In the genomic region with DNA sequence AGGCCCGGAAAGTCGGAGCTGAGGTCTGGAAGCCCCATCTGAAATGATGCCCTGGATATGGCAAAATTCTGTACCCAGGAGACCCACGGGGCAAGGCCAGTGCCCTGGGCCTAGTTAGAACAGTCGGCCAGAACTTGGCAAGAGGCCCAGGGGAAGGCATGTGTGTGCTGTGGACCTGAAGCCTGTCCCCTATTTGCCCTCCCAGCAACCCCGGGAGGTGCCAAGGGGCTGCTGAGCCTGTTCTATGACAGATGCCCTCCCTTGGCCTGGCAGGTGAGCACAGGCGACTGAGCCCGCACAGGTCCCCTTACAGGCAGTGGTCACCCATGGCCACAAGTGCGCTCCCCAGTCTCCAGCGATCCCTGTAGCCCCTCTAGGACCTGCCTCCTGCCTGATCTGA, we compare ENCODE assay signal across 19 cellular contexts. TPM values are rescaled to one million over a fixed set of nuclear protein-coding genes. Genes with fewer than 3 reads are reported as not detected.
DNase-seq lines count a peak whose midpoint lies in the region; ATAC-seq and TF ChIP-seq lines count a peak whose summit lies in the region.
"Had no signal": no experiment of that assay in that cellular context is flagged by ENCODE, and none has a peak within 500 bp of the region (broad histone marks: within the 10 kb centered on the region; RNA-seq: fewer than 3 reads in every experiment).

No MANE protein-coding gene starts in this region.

- no peak for TF ChIP-seq CTCF in BE2C (IDR thresholded peaks at IDR 0.05; ENCODE audit: low read depth, low read length)
- no peak for TF ChIP-seq CTCF in VCaP (conservative IDR thresholded peaks at IDR 0.05)
- no peak for TF ChIP-seq CTCF in PC-3 (conservative IDR thresholded peaks at IDR 0.05; ENCODE audit: low read depth, low read length)

- no peak overlapping the region for H2BK120ac ChIP-seq in trophoblast cell (ENCODE audit: insufficient read depth, low read length, poor library complexity)

- H3K9me3 ChIP-seq in BE2C (no peaks in the 10 kb centered on the region), right cardiac atrium (ENCODE audit: control insufficient read depth, low read length) (no peaks in the 10 kb centered on the region), trophoblast cell (ENCODE audit: insufficient read depth, low read depth, low read length) (peaks cover 3% of the 10 kb centered on the region), PC-3 (ENCODE audit: low read length) (no peaks in the 10 kb centered on the region)
- H3K9me3 ChIP-seq: SJSA1 had no signal

- POLR2A ChIA-PET in PC-3 (lab: Charles Lee; ENCODE audit: unreplicated experiment): no interaction called here
- POLR2A ChIA-PET in HEK293T (lab: Yijun Ruan, JAX): no interaction called here

- H3K4me1 ChIP-seq in BE2C (peaks cover 8% of the 10 kb centered on the region), right cardiac atrium (ENCODE audit: control insufficient read depth, insufficient read depth, low read length) (no peaks in the 10 kb centered on the region), trophoblast cell (ENCODE audit: control insufficient read depth in 1 of 2, insufficient read depth in 2 of 2, low read length in 2 of 2) (peaks cover 2 to 6% of the 10 kb centered on the region in 2 experiments), PC-3 (ENCODE audit: insufficient read depth, low read length) (peaks cover 10% of the 10 kb centered on the region; the same call in 1 of the 2 replicates)
- H3K4me1 ChIP-seq: SJSA1 had no signal

- no peak overlapping the region for H3K4ac ChIP-seq in trophoblast cell (ENCODE audit: low read depth, low read length)

- intact Hi-C loops in right cardiac atrium (cut with DNase I): no loop called here
- intact Hi-C loops in PC-3 (cut with micrococcal nuclease): no loop called here

- H3K14ac ChIP-seq in trophoblast cell (ENCODE audit: low read length): no peak overlapping the region

- CTCF ChIA-PET in PC-3 (lab: Charles Lee) (no interaction called here), HEK293T (lab: Yijun Ruan, JAX) (no interaction called here)

- no peak overlapping the region for H4K12ac ChIP-seq in trophoblast cell (ENCODE audit: low read depth, low read length)

- H3K18ac ChIP-seq in trophoblast cell (ENCODE audit: low read length): no peak overlapping the region

- no TSS peak for BruUV-seq in PC-3 (replicated peaks; lab: Mats Ljungman, UMichigan)

- no peak overlapping the region for H2BK12ac ChIP-seq in trophoblast cell (ENCODE audit: low read length)

- DNase-seq in BE2C (peak; percentile 37), right cardiac atrium (peak in 2 of 3 donors; percentile 71 to 77), trophoblast cell (no peak), PC-3 (no peak), HEK293T (ENCODE audit: extremely low spot score) (no peak)
- no peak for DNase-seq in activated effector memory CD4-positive, alpha-beta T cell treated with Interleukin-2 at 50 U/mL for 16 hours
- DNase-seq: C1 segment of cervical spinal cord, DND-41, H9, Karpas-422, NCI-H1436, NCI-H2029, NCI-H345, NCI-H524 treated with DMSO at 0.1 percent for 48 hours, PC-9 had no signal

- H4K91ac ChIP-seq in trophoblast cell (ENCODE audit: low read depth, low read length): no peak overlapping the region

- no peaks in the 10 kb centered on the region for H3F3A ChIP-seq in PC-3 (ENCODE audit: low read length, unreplicated experiment)

- no peak overlapping the region for H3K9ac ChIP-seq in trophoblast cell (ENCODE audit: low read length)
- no peak overlapping the region for H3K9ac ChIP-seq in PC-3 (ENCODE audit: low read length)

- ATAC-seq in right cardiac atrium (no peak), PC-3 (no peak)

- H3K79me1 ChIP-seq in trophoblast cell (ENCODE audit: low read length): no peaks in the 10 kb centered on the region

- H3K79me2 ChIP-seq in trophoblast cell (ENCODE audit: control insufficient read depth, insufficient read depth, low read length, poor library complexity): no peaks in the 10 kb centered on the region
- no peaks in the 10 kb centered on the region for H3K79me2 ChIP-seq in PC-3 (ENCODE audit: low read length)

- H3K27me3 ChIP-seq in BE2C: no peaks in the 10 kb centered on the region
- H3K27me3 ChIP-seq in right cardiac atrium (ENCODE audit: control insufficient read depth, insufficient read depth): no peaks in the 10 kb centered on the region
- H3K27me3 ChIP-seq in trophoblast cell (ENCODE audit: insufficient read depth, low read length): no peaks in the 10 kb centered on the region
- H3K27me3 ChIP-seq in PC-3 (ENCODE audit: low read length): no peaks in the 10 kb centered on the region
- H3K27me3 ChIP-seq: SJSA1 had no signal

- no peaks in the 10 kb centered on the region for H3K9me2 ChIP-seq in PC-3 (replicated peaks; ENCODE audit: low read length)

- no peak overlapping the region for H4K8ac ChIP-seq in trophoblast cell (ENCODE audit: low read depth, low read length)

- no peak overlapping the region for H3K23ac ChIP-seq in trophoblast cell (ENCODE audit: low read length)

- no peak overlapping the region for H2AFZ ChIP-seq in trophoblast cell (ENCODE audit: insufficient read depth, low read length, poor library complexity)
- H2AFZ ChIP-seq in PC-3 (ENCODE audit: low read length): no peak overlapping the region
- H2AFZ ChIP-seq: PC-9 had no signal

- H3K4me2 ChIP-seq in trophoblast cell (ENCODE audit: low read length) (no peak overlapping the region), PC-3 (ENCODE audit: low read length) (no peak overlapping the region)
- H3K4me2 ChIP-seq: PC-9 had no signal

- no peak overlapping the region for H2BK5ac ChIP-seq in trophoblast cell (ENCODE audit: low read depth, low read length, poor library complexity)

- H3K36me3 ChIP-seq in BE2C (0 out of 2 replicates have a peak, but pooled peaks cover under 1% of the 10 kb centered on the region), trophoblast cell (ENCODE audit: control insufficient read depth in 1 of 2, insufficient read depth in 2 of 2, low read length in 2 of 2) (peaks cover 59 to 62% of the 10 kb centered on the region in 2 experiments), PC-3 (ENCODE audit: low read depth, low read length) (no peaks in the 10 kb centered on the region)
- H3K36me3 ChIP-seq: SJSA1 had no signal

- no peak overlapping the region for H2AK5ac ChIP-seq in trophoblast cell (ENCODE audit: low read length)

- H3K4me3 ChIP-seq in BE2C (ENCODE audit: low read depth, low read length): no peak overlapping the region
- H3K4me3 ChIP-seq in right cardiac atrium (ENCODE audit: low read length): no peak overlapping the region
- H3K4me3 ChIP-seq in trophoblast cell (ENCODE audit: low read depth, low read length): peak overlapping the region; percentile 7
- H3K4me3 ChIP-seq in PC-3 (ENCODE audit: low read length): no peak overlapping the region
- H3K4me3 ChIP-seq: PC-9, SJSA1 had no signal

- 76% methylated on average over 9 of the region's 9 CpGs for WGBS in right cardiac atrium
- no CpG with 5 or more reads among the region's 9 CpGs for WGBS in trophoblast cell (ENCODE audit: extremely low coverage, insufficient coverage, insufficient read length)

- no peaks in the 10 kb centered on the region for H4K20me1 ChIP-seq in PC-3 (ENCODE audit: low read length)

- H3K27ac ChIP-seq in VCaP (peak overlapping the region; percentile 60; the same call in 1 of the 2 replicates), right cardiac atrium (ENCODE audit: low read length) (no peak overlapping the region), trophoblast cell (ENCODE audit: low read depth, low read length) (no peak overlapping the region), PC-3 (ENCODE audit: low read length) (no peak overlapping the region)
- H3K27ac ChIP-seq: HL-60, PC-9, RWPE1, SJSA1 had no signal

TF ChIP-seq in HEK293T, 16 proteins besides CTCF, POLR2A, EP300 and RAD21:
- no peak for TF ChIP-seq CTBP1 (IDR thresholded peaks at IDR 0.05; ENCODE audit: borderline replicate concordance)
- TF ChIP-seq L3MBTL2 (conservative IDR thresholded peaks at IDR 0.05): no peak
- TF ChIP-seq TARDBP (IDR thresholded peaks at IDR 0.05): no peak
- no peak for TF ChIP-seq FOXA1 (IDR thresholded peaks at IDR 0.05)
- no peak for TF ChIP-seq FOXM1 (IDR thresholded peaks at IDR 0.05; ENCODE audit: borderline replicate concordance)
- TF ChIP-seq HDGF (IDR thresholded peaks at IDR 0.05; ENCODE audit: borderline replicate concordance): no peak
- no peak for TF ChIP-seq SUZ12 (IDR thresholded peaks at IDR 0.05)
- TF ChIP-seq, protein P1, sequence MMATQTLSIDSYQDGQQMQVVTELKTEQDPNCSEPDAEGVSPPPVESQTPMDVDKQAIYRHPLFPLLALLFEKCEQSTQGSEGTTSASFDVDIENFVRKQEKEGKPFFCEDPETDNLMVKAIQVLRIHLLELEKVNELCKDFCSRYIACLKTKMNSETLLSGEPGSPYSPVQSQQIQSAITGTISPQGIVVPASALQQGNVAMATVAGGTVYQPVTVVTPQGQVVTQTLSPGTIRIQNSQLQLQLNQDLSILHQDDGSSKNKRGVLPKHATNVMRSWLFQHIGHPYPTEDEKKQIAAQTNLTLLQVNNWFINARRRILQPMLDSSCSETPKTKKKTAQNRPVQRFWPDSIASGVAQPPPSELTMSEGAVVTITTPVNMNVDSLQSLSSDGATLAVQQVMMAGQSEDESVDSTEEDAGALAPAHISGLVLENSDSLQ (IDR thresholded peaks at IDR 0.05): no peak
- TF ChIP-seq BHLHE40 (IDR thresholded peaks at IDR 0.05; ENCODE audit: borderline replicate concordance): no peak
- no peak for TF ChIP-seq LEF1 (IDR thresholded peaks at IDR 0.05; ENCODE audit: borderline replicate concordance)
- TF ChIP-seq ELF4 (IDR thresholded peaks at IDR 0.05): no peak
- no peak for TF ChIP-seq SP1 (IDR thresholded peaks at IDR 0.05)
- no peak for TF ChIP-seq ZNF384 (IDR thresholded peaks at IDR 0.05)
- no peak for TF ChIP-seq ARNT (IDR thresholded peaks at IDR 0.05)

RNA-seq across cellular contexts. Expression of a gene that starts 51.7 kb away (rescaled TPM):
- 33.7 TPM for polyA plus RNA-seq in BE2C (2012; ENCODE audit: insufficient read depth, insufficient read length, low read depth)
- total RNA-seq in right cardiac atrium (10 to 100 TPM; 21.2 to 24.7 (median 21.8) TPM), PC-3 (2014; rRNA removed) (48.7 and 55.9 TPM in 2 replicates)
- polyA plus RNA-seq in right cardiac atrium: 11.9 TPM
- 23.6 and 25.2 TPM in 2 replicates for polyA plus RNA-seq in trophoblast cell (2013)

Comparison
In these comparisons a context has a peak if more than half of its experiments do, and no peak if none do; other contexts are left out.
1. DNase-seq: peak in BE2C (single experiment) and right cardiac atrium (2 of 3); none in trophoblast cell (0 of 2), PC-3 (single experiment), activated effector memory CD4-positive, alpha-beta T cell treated with Interleukin-2 at 50 U/mL for 16 hours (single experiment) and HEK293T (single experiment).